Comparison of ENCODE assay signal across 23 cellular contexts in genomic region chr1:100616121-100616621, GRCh38.
A peak's percentile ranks its signal among the peaks of the same experiment; 100 is the strongest.
DNase-seq lines count a peak whose midpoint lies in the region; ATAC-seq, FAIRE-seq and TF ChIP-seq lines count a peak whose summit lies in the region.
"Had no signal": no experiment of that assay in that cellular context is flagged by ENCODE, and none has a peak within 500 bp of the region (broad histone marks: within the 10 kb centered on the region; RNA-seq: fewer than 3 reads in every experiment).

No MANE protein-coding gene starts in this region.

- H3K9ac ChIP-seq in DND-41 (ENCODE audit: low read depth, low read length), result no peak overlapping the region
- H3K9ac ChIP-seq in HepG2 (ENCODE audit: insufficient read depth, low read depth, low read length), result no peak overlapping the region
- no peak overlapping the region for H3K9ac ChIP-seq in parathyroid adenoma
- H3K9ac ChIP-seq in mesendoderm (ENCODE audit: low read length), result no peak overlapping the region

- no peak overlapping the region for H3K4me3 ChIP-seq in DND-41 (ENCODE audit: low read depth in 1 of 2, low read length in 2 of 2)
- no peak overlapping the region for H3K4me3 ChIP-seq in HepG2 (replicated peaks in 1 of 3; ENCODE audit: insufficient read depth in 1 of 3, low read depth in 2 of 3, low read length in 3 of 3)
- no peak overlapping the region for H3K4me3 ChIP-seq in parathyroid adenoma (ENCODE audit: low read depth, low read length)
- no peak overlapping the region for H3K4me3 ChIP-seq in tibial nerve
- H3K4me3 ChIP-seq in mesendoderm (ENCODE audit: low read length), result no peak overlapping the region
- H3K4me3 ChIP-seq: MG63, SK-N-MC had no signal

- TF ChIP-seq CTCF in DND-41 (IDR thresholded peaks at IDR 0.05; ENCODE audit: borderline replicate concordance, extremely low read depth, low read length, poor library complexity, severe bottlenecking) (no peak), HepG2 (CRISPR knock-in tag; IDR thresholded peaks at IDR 0.05) (no peak), parathyroid adenoma (IDR thresholded peaks at IDR 0.05) (no peak), tibial nerve (IDR thresholded peaks at IDR 0.05) (no peak)

- H3K18ac ChIP-seq in mesendoderm (ENCODE audit: low read length), result no peak overlapping the region

- no peaks in the 10 kb centered on the region for H3K9me3 ChIP-seq in DND-41 (ENCODE audit: insufficient read depth, low read length, severe bottlenecking)
- no peaks in the 10 kb centered on the region for H3K9me3 ChIP-seq in HepG2 (ENCODE audit: low read length)
- H3K9me3 ChIP-seq in parathyroid adenoma (ENCODE audit: control insufficient read depth, low read length), result no peaks in the 10 kb centered on the region
- no peaks in the 10 kb centered on the region for H3K9me3 ChIP-seq in tibial nerve
- H3K9me3 ChIP-seq: MG63 had no signal

- H2AFZ ChIP-seq in DND-41 (ENCODE audit: low read depth, low read length) (peak overlapping the region; percentile 30; the same call in 1 of the 2 replicates), HepG2 (ENCODE audit: low read length) (no peak overlapping the region), parathyroid adenoma (peak overlapping the region; percentile 42)

- no TSS peak for BruUV-seq in HepG2 (replicated peaks; lab: Mats Ljungman, UMichigan)

- H3K4ac ChIP-seq in mesendoderm (ENCODE audit: low read depth, low read length), result no peak overlapping the region

- H4K20me1 ChIP-seq in DND-41 (ENCODE audit: insufficient read depth, low read length) (no peaks in the 10 kb centered on the region), HepG2 (ENCODE audit: insufficient read depth, low read length) (no peaks in the 10 kb centered on the region)

- no peak overlapping the region for H2BK5ac ChIP-seq in mesendoderm (ENCODE audit: low read length)

- H3K23ac ChIP-seq in mesendoderm (ENCODE audit: low read length), result no peak overlapping the region

- no peak for TF ChIP-seq RAD21 in HepG2 (CRISPR knock-in tag; IDR thresholded peaks at IDR 0.05)

- no peak overlapping the region for H2AK5ac ChIP-seq in mesendoderm (ENCODE audit: low read length)

- in situ Hi-C loops in HepG2 (cut with HindIII; ENCODE audit: extremely low pct_ligation_motif_present, low pct_unique_long_range_greater_than_20kb), result no loop called here

- no peak overlapping the region for H3K56ac ChIP-seq in mesendoderm (ENCODE audit: low read length)

- WGBS in HepG2 (ENCODE audit: low lambda C conversion rate), result 18% methylated on average over 4 of the region's 4 CpGs
- WGBS in tibial nerve, 2 donors, result 89% methylated on average over 4 of the region's 4 CpGs
- WGBS in mesendoderm (ENCODE audit: extremely low coverage, insufficient coverage, low lambda C conversion rate), result no CpG with 5 or more reads among the region's 4 CpGs

- POLR2A ChIA-PET in HepG2 (lab: Yijun Ruan, JAX), result no interaction called here

- H4K8ac ChIP-seq in mesendoderm (ENCODE audit: low read depth, low read length), result no peak overlapping the region

- H3K36me3 ChIP-seq in DND-41 (ENCODE audit: insufficient read depth, low read length) (no peaks in the 10 kb centered on the region), HepG2 (replicated peaks in 1 of 2; ENCODE audit: control insufficient read depth in 1 of 2, insufficient read depth in 2 of 2, low read length in 2 of 2) (no peaks in the 10 kb centered on the region), parathyroid adenoma (ENCODE audit: control insufficient read depth, insufficient read depth, low read length) (no peaks in the 10 kb centered on the region), tibial nerve (no peaks in the 10 kb centered on the region), mesendoderm (ENCODE audit: control insufficient read depth, insufficient read depth, low read length) (no peaks in the 10 kb centered on the region)
- H3K36me3 ChIP-seq: MG63 had no signal

- no peak for FAIRE-seq in HepG2 (lab: Jason Lieb, UNC)
- FAIRE-seq: GM12891 had no signal

- ATAC-seq in DND-41 (ENCODE audit: insufficient read depth, low read depth), result no peak
- peak; percentile 51; the same call in 2 of the 3 replicates for ATAC-seq in HepG2
- ATAC-seq: HCT116 had no signal

- no peaks in the 10 kb centered on the region for H3K79me1 ChIP-seq in mesendoderm (ENCODE audit: low read length)

- H3K27me3 ChIP-seq in DND-41 (ENCODE audit: insufficient read depth, low read length, poor library complexity), result no peaks in the 10 kb centered on the region
- H3K27me3 ChIP-seq in HepG2 (ENCODE audit: control insufficient read depth in 1 of 2, insufficient read depth in 2 of 2, low read length in 2 of 2), result no peaks in the 10 kb centered on the region; a peak in 1 of 5 replicates
- H3K27me3 ChIP-seq in parathyroid adenoma (ENCODE audit: control insufficient read depth, insufficient read depth, low read length), result no peaks in the 10 kb centered on the region
- no peaks in the 10 kb centered on the region for H3K27me3 ChIP-seq in tibial nerve
- H3K27me3 ChIP-seq in mesendoderm (ENCODE audit: insufficient read depth, low read length, poor library complexity), result no peaks in the 10 kb centered on the region
- H3K27me3 ChIP-seq: MG63 had no signal

- DNase-seq in DND-41 (no peak), caudate nucleus (lab: John Stamatoyannopoulos, UW) (peak in 38 of 61 donors; percentile 3 to 88 (median 50)), HepG2 (ENCODE audit: low spot score) (no peak), tibial nerve (ENCODE audit: low spot score in 2 of 2) (no peak), mesendoderm (no peak)
- DNase-seq in activated T-cell treated with anti-CD3 and anti-CD28 coated beads, Interleukin-2, amount 50 U/mL, for 1 hour, result no peak
- DNase-seq: CD4-positive, CD25-positive, alpha-beta regulatory T cell; COR-L47; DMS 273 treated with DMSO at 0.1 percent for 48 hours; GOT3; Kasumi-1; MG63; NCI-H1048; NCI-H1436; NCI-H187 treated with DMSO at 0.1 percent for 48 hours; NCI-H510A; NK-92 treated with Interleukin-12 subunit alpha and Interleukin-12 subunit beta, amount 100 ng/mL, for 24 hours; SHP77 treated with DMSO at 0.1 percent for 48 hours had no signal

- H3K4me1 ChIP-seq in DND-41 (ENCODE audit: insufficient read depth, low read length) (peaks cover 33% of the 10 kb centered on the region), HepG2 (ENCODE audit: insufficient read depth, low read length) (peaks cover 15% of the 10 kb centered on the region; the same call in 1 of the 2 replicates), parathyroid adenoma (no peaks in the 10 kb centered on the region), tibial nerve (no peaks in the 10 kb centered on the region), mesendoderm (ENCODE audit: control insufficient read depth, low read depth, low read length) (no peaks in the 10 kb centered on the region)

- no peak overlapping the region for H2BK15ac ChIP-seq in mesendoderm (replicated peaks; ENCODE audit: low read depth)

- H3K27ac ChIP-seq in DND-41 (ENCODE audit: low read length) (peak overlapping the region; percentile 48; the same call in 1 of the 2 replicates), caudate nucleus (ENCODE audit: low read depth, low read length) (peak overlapping the region; percentile 58), HepG2 (ENCODE audit: extremely low read length, insufficient read depth, low read length) (no peak overlapping the region), parathyroid adenoma (no peak overlapping the region), tibial nerve (no peak overlapping the region), mesendoderm (ENCODE audit: low read depth, low read length) (no peak overlapping the region)
- H3K27ac ChIP-seq: RWPE1, SK-N-MC had no signal

- TF ChIP-seq POLR2A in HepG2 (IDR thresholded peaks at IDR 0.05; ENCODE audit: insufficient read depth in 1 of 2, low read depth in 2 of 2, low read length in 2 of 2) (no peak), tibial nerve (IDR thresholded peaks at IDR 0.05) (no peak)

- H3K4me2 ChIP-seq in DND-41 (ENCODE audit: insufficient read depth, low read length) (no peak overlapping the region), HepG2 (ENCODE audit: low read depth, low read length) (no peak overlapping the region), parathyroid adenoma (ENCODE audit: low read length) (no peak overlapping the region), mesendoderm (ENCODE audit: low read length) (no peak overlapping the region)

- no peak for TF ChIP-seq EP300 in HepG2 (IDR thresholded peaks at IDR 0.05; ENCODE audit: low read depth in 2 of 2, low read length in 2 of 2)
- no peak for TF ChIP-seq EP300 in HepG2 (CRISPR knock-in tag; IDR thresholded peaks at IDR 0.05; ENCODE audit: borderline replicate concordance)
- no peak for TF ChIP-seq EP300 in tibial nerve (IDR thresholded peaks at IDR 0.05)

- H2BK120ac ChIP-seq in mesendoderm (ENCODE audit: low read depth, low read length), result no peak overlapping the region

- no peaks in the 10 kb centered on the region for H3K79me2 ChIP-seq in DND-41 (ENCODE audit: insufficient read depth, low read length)
- no peaks in the 10 kb centered on the region for H3K79me2 ChIP-seq in HepG2 (ENCODE audit: insufficient read depth, low read length)
- no peaks in the 10 kb centered on the region for H3K79me2 ChIP-seq in parathyroid adenoma
- no peaks in the 10 kb centered on the region for H3K79me2 ChIP-seq in mesendoderm (ENCODE audit: control insufficient read depth, insufficient read depth, low read length)

- intact Hi-C loops in HepG2 (cut with micrococcal nuclease; ENCODE audit: unreplicated experiment), result no loop called here

- no peak overlapping the region for H4K5ac ChIP-seq in mesendoderm (ENCODE audit: low read length)

- CTCF ChIA-PET in HepG2 (lab: Yijun Ruan, JAX; ENCODE audit: low intra/inter-chr PET ratio, low total read pairs), result no interaction called here

TF ChIP-seq in HepG2, 621 proteins besides CTCF, POLR2A, EP300 and RAD21:
- TF ChIP-seq DMAP1 (CRISPR knock-in tag; IDR thresholded peaks at IDR 0.05) (no peak), MAFG (CRISPR knock-in tag; IDR thresholded peaks at IDR 0.05) (no peak), NFYB (CRISPR knock-in tag; IDR thresholded peaks at IDR 0.05) (no peak)
TF ChIP-seq in HepG2: peak in this region for 0.

Comparison
In these comparisons a context has a peak if more than half of its experiments do, and no peak if none do; other contexts are left out.
1. DNase-seq: peak in caudate nucleus (38 of 61); none in DND-41 (single experiment), HepG2 (single experiment), activated T-cell treated with anti-CD3 and anti-CD28 coated beads, Interleukin-2, amount 50 U/mL, for 1 hour (single experiment), tibial nerve (0 of 2) and mesendoderm (single experiment).
2. H3K27ac ChIP-seq: peak in DND-41 (single experiment) and caudate nucleus (single experiment); none in HepG2 (single experiment), parathyroid adenoma (single experiment), tibial nerve (0 of 4) and mesendoderm (single experiment).